12 cellular contexts compared by ENCODE assay signal in genomic region chr4:11615601-11616000, GRCh38.
"Had no signal": no experiment of that assay in that cellular context is flagged by ENCODE, and none has a peak within 500 bp of the region (broad histone marks: within the 10 kb centered on the region; RNA-seq: fewer than 3 reads in every experiment).

No MANE protein-coding gene starts in this region.

- H3K4me3 ChIP-seq: suprapubic skin, upper lobe of right lung had no signal

- DNase-seq: activated CD4-positive, alpha-beta memory T cell treated with anti-CD3 and anti-CD28 coated beads, Interleukin-2, amount 10 ng/mL, durations not matched to agents 7 days and 5 days; activated gamma-delta T cell treated with Interleukin-2 at 50 U/mL for 16 hours; activated naive CD8-positive, alpha-beta T cell treated with anti-CD3 and anti-CD28 coated beads, Interleukin-2, amount 10 ng/mL, durations not matched to agents 7 days and 5 days; activated T-cell treated with anti-CD3 and anti-CD28 coated beads, Interleukin-2, amount 50 U/mL, for 48 hours; nephron progenitor cell; stimulated activated CD4-positive, alpha-beta T cell treated with anti-CD3 and anti-CD28 coated beads, Interleukin-12 subunit alpha, Interleukin-12 subunit beta, amount 100 ng/mL, for 4 hours; stimulated activated naive CD4-positive, alpha-beta T cell treated with Interleukin-2 at 50 U/mL for 16 hours; T-cell; upper lobe of right lung had no signal

- ATAC-seq: sciatic nerve, T-cell, upper lobe of right lung had no signal

- H3K36me3 ChIP-seq: suprapubic skin, upper lobe of right lung had no signal

- H3K9me3 ChIP-seq: suprapubic skin, upper lobe of right lung had no signal

- H3K4me1 ChIP-seq: upper lobe of right lung had no signal

- H3K27ac ChIP-seq: suprapubic skin, upper lobe of right lung, VCaP had no signal

- H3K27me3 ChIP-seq: suprapubic skin, upper lobe of right lung had no signal
